In genomic region chr5:90408571-90409317, GRCh38 we compare ENCODE assay signal across 1 cellular context.
TF ChIP-seq lines count a peak whose summit lies in the region.

No MANE protein-coding gene starts in this region.

TF ChIP-seq in K562, 482 proteins besides CTCF, POLR2A, EP300 and RAD21 (continued from another document and continues in another):
- TF ChIP-seq DMBX1 (CRISPR knock-in tag; IDR thresholded peaks at IDR 0.05; ENCODE audit: borderline replicate concordance), result no peak
- no peak for TF ChIP-seq KLF1 (tag; IDR thresholded peaks at IDR 0.05)
- TF ChIP-seq NFATC3 (IDR thresholded peaks at IDR 0.05), result no peak
- no peak for TF ChIP-seq ATF7 (IDR thresholded peaks at IDR 0.05)
- TF ChIP-seq MTF1 (CRISPR knock-in tag; IDR thresholded peaks at IDR 0.05; ENCODE audit: borderline replicate concordance), result no peak
- TF ChIP-seq POLR2G (IDR thresholded peaks at IDR 0.05; ENCODE audit: low read depth, low read length), result peak; percentile 82
- no peak for TF ChIP-seq NR2C2 (CRISPR knock-in tag; IDR thresholded peaks at IDR 0.05)
- peak; percentile 87 for TF ChIP-seq NR2C2 (tag; IDR thresholded peaks at IDR 0.05)
- TF ChIP-seq SUPT5H (IDR thresholded peaks at IDR 0.05), result 0 out of 2 replicates have a peak, but pooled peaks have one; percentile 90
- no peak for TF ChIP-seq SIX5 (IDR thresholded peaks at IDR 0.05; ENCODE audit: borderline replicate concordance in 1 of 2, insufficient read depth in 1 of 2, low read depth in 1 of 2, low read length in 2 of 2)
- no peak for TF ChIP-seq E2F5 (CRISPR knock-in tag; IDR thresholded peaks at IDR 0.05)
- no peak for TF ChIP-seq ZNF143 (CRISPR knock-in tag; IDR thresholded peaks at IDR 0.05)
- TF ChIP-seq ZBTB12 (CRISPR knock-in tag; IDR thresholded peaks at IDR 0.05), result no peak
- no peak for TF ChIP-seq ZNF707 (CRISPR knock-in tag; conservative IDR thresholded peaks at IDR 0.05)
- peak; percentile 51; the same call in 1 of the 2 replicates for TF ChIP-seq PHF8 (IDR thresholded peaks at IDR 0.05; ENCODE audit: borderline replicate concordance, low read length)
- TF ChIP-seq KAT2B (IDR thresholded peaks at IDR 0.05; ENCODE audit: low read depth, low read length), result no peak
- TF ChIP-seq THAP12 (CRISPR knock-in tag; IDR thresholded peaks at IDR 0.05), result no peak
- peak; percentile 94 for TF ChIP-seq KDM5B (IDR thresholded peaks at IDR 0.05; ENCODE audit: insufficient replicate concordance, low read depth, low read length)
- peak in 1 of 2 experiments; percentile 29; a peak in 1 of 4 replicates for TF ChIP-seq MAZ (CRISPR knock-in tag; conservative IDR thresholded peaks at IDR 0.05 in 1 of 2, IDR thresholded peaks at IDR 0.05 in 1 of 2)
- TF ChIP-seq U2AF1 (optimal IDR thresholded peaks at IDR 0.05; ENCODE audit: low read depth, low read length), result no peak
- TF ChIP-seq KDM1A (IDR thresholded peaks at IDR 0.05), result no peak
- TF ChIP-seq RBBP5 (IDR thresholded peaks at IDR 0.05; ENCODE audit: borderline replicate concordance, insufficient read depth, low read length, poor library complexity, severe bottlenecking), result no peak
- peak; percentile 95 for TF ChIP-seq TBP (optimal IDR thresholded peaks at IDR 0.05; ENCODE audit: low read depth, low read length)
- TF ChIP-seq MYBL2 (IDR thresholded peaks at IDR 0.05; ENCODE audit: low read depth), result no peak
- TF ChIP-seq MYBL2 (CRISPR knock-in tag; IDR thresholded peaks at IDR 0.05; ENCODE audit: borderline replicate concordance), result no peak
- no peak for TF ChIP-seq CAMTA2 (CRISPR knock-in tag; conservative IDR thresholded peaks at IDR 0.05)
- TF ChIP-seq, protein P1, sequence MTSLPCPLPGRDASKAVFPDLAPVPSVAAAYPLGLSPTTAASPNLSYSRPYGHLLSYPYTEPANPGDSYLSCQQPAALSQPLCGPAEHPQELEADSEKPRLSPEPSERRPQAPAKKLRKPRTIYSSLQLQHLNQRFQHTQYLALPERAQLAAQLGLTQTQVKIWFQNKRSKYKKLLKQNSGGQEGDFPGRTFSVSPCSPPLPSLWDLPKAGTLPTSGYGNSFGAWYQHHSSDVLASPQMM (CRISPR knock-in tag; IDR thresholded peaks at IDR 0.05), result no peak
- no peak for TF ChIP-seq TAL1 (IDR thresholded peaks at IDR 0.05)
- TF ChIP-seq ZNF282 (CRISPR knock-in tag; IDR thresholded peaks at IDR 0.05), result no peak
- TF ChIP-seq HSF4 (CRISPR knock-in tag; IDR thresholded peaks at IDR 0.05; ENCODE audit: borderline replicate concordance), result no peak
- peak; percentile 29; the same call in 1 of the 2 replicates for TF ChIP-seq ARID3A (IDR thresholded peaks at IDR 0.05; ENCODE audit: borderline replicate concordance, low read depth, low read length)
- TF ChIP-seq, protein P2, sequence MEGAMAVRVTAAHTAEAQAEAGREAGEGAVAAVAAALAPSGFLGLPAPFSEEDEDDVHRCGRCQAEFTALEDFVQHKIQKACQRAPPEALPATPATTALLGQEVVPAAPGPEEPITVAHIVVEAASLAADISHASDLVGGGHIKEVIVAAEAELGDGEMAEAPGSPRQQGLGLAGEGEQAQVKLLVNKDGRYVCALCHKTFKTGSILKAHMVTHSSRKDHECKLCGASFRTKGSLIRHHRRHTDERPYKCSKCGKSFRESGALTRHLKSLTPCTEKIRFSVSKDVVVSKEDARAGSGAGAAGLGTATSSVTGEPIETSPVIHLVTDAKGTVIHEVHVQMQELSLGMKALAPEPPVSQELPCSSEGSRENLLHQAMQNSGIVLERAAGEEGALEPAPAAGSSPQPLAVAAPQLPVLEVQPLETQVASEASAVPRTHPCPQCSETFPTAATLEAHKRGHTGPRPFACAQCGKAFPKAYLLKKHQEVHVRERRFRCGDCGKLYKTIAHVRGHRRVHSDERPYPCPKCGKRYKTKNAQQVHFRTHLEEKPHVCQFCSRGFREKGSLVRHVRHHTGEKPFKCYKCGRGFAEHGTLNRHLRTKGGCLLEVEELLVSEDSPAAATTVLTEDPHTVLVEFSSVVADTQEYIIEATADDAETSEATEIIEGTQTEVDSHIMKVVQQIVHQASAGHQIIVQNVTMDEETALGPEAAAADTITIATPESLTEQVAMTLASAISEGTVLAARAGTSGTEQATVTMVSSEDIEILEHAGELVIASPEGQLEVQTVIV (CRISPR knock-in tag; IDR thresholded peaks at IDR 0.05; ENCODE audit: borderline replicate concordance), result peak; percentile 79; the same call in 1 of the 2 replicates
- no peak for TF ChIP-seq THRAP3 (IDR thresholded peaks at IDR 0.05; ENCODE audit: borderline replicate concordance)
- TF ChIP-seq MLLT1 (IDR thresholded peaks at IDR 0.05), result no peak; a peak in 2 of 4 replicates
- 0 out of 2 replicates have a peak, but pooled peaks have one; percentile 18 for TF ChIP-seq SMAD4 (CRISPR knock-in tag; conservative IDR thresholded peaks at IDR 0.05)
- 0 out of 2 replicates have a peak, but pooled peaks have one; percentile 71 for TF ChIP-seq NFRKB (IDR thresholded peaks at IDR 0.05; ENCODE audit: low read depth)
- TF ChIP-seq, protein P3, sequence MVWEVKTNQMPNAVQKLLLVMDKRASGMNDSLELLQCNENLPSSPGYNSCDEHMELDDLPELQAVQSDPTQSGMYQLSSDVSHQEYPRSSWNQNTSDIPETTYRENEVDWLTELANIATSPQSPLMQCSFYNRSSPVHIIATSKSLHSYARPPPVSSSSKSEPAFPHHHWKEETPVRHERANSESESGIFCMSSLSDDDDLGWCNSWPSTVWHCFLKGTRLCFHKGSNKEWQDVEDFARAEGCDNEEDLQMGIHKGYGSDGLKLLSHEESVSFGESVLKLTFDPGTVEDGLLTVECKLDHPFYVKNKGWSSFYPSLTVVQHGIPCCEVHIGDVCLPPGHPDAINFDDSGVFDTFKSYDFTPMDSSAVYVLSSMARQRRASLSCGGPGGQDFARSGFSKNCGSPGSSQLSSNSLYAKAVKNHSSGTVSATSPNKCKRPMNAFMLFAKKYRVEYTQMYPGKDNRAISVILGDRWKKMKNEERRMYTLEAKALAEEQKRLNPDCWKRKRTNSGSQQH (CRISPR knock-in tag; IDR thresholded peaks at IDR 0.05), result no peak
- TF ChIP-seq, protein P4, sequence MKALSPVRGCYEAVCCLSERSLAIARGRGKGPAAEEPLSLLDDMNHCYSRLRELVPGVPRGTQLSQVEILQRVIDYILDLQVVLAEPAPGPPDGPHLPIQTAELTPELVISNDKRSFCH (CRISPR knock-in tag; IDR thresholded peaks at IDR 0.05), result no peak
- TF ChIP-seq, protein P4 (tag; IDR thresholded peaks at IDR 0.05), result no peak
- TF ChIP-seq XRCC5 (IDR thresholded peaks at IDR 0.05; ENCODE audit: low read depth, low read length), result no peak
- no peak for TF ChIP-seq TRIM24 (IDR thresholded peaks at IDR 0.05)
- TF ChIP-seq ETV6 (IDR thresholded peaks at IDR 0.05; ENCODE audit: borderline replicate concordance in 1 of 2, low read depth in 2 of 2, low read length in 1 of 2), result no peak
- no peak for TF ChIP-seq ETV6 (CRISPR knock-in tag; IDR thresholded peaks at IDR 0.05; ENCODE audit: borderline replicate concordance)
- TF ChIP-seq STAT5A (IDR thresholded peaks at IDR 0.05; ENCODE audit: borderline replicate concordance, low read length), result no peak; the same call in 1 of the 2 replicates
- TF ChIP-seq ZNF696 (CRISPR knock-in tag; conservative IDR thresholded peaks at IDR 0.05), result no peak
- no peak for TF ChIP-seq KLF6 (CRISPR knock-in tag; IDR thresholded peaks at IDR 0.05; ENCODE audit: borderline replicate concordance)
- no peak for TF ChIP-seq IRF1 (CRISPR knock-in tag; IDR thresholded peaks at IDR 0.05; ENCODE audit: borderline replicate concordance)
- TF ChIP-seq HDAC2 (IDR thresholded peaks at IDR 0.05), result 0 out of 2 replicates have a peak, but pooled peaks have one; percentile 14
- no peak for TF ChIP-seq GTF3C2 (IDR thresholded peaks at IDR 0.05; ENCODE audit: borderline replicate concordance, extremely low read depth, insufficient read length)
- no peak for TF ChIP-seq GATA2 (CRISPR knock-in tag; IDR thresholded peaks at IDR 0.05)
- 0 out of 4 replicates have a peak, but pooled peaks of 1 of the 2 experiments have one; percentile 15 for TF ChIP-seq ARNT (IDR thresholded peaks at IDR 0.05)
- TF ChIP-seq ZNF79 (CRISPR knock-in tag; IDR thresholded peaks at IDR 0.05; ENCODE audit: low read depth), result no peak
- TF ChIP-seq ZNF717 (CRISPR knock-in tag; IDR thresholded peaks at IDR 0.05), result no peak
- no peak for TF ChIP-seq CBFA2T3 (IDR thresholded peaks at IDR 0.05)
- no peak for TF ChIP-seq LARP7 (IDR thresholded peaks at IDR 0.05)
- TF ChIP-seq ZNF23 (CRISPR knock-in tag; IDR thresholded peaks at IDR 0.05), result no peak
